ENCODE assay signal across 16 cellular contexts in genomic region chr5:127086583-127086982, GRCh38. TPM values are rescaled to one million over a fixed set of nuclear protein-coding genes. Genes with fewer than 3 reads are reported as not detected.
DNase-seq lines count a peak whose midpoint lies in the region; ATAC-seq and TF ChIP-seq lines count a peak whose summit lies in the region.
"Had no signal": no experiment of that assay in that cellular context is flagged by ENCODE, and none has a peak within 500 bp of the region (broad histone marks: within the 10 kb centered on the region; RNA-seq: fewer than 3 reads in every experiment).

No MANE protein-coding gene starts in this region.

- intact Hi-C loops in left colon (cut with DNase I, micrococcal nuclease), result no loop called here
- intact Hi-C loops in dorsolateral prefrontal cortex (cut with DNase I), result no loop called here

- peak; percentile 70 for ATAC-seq in left colon
- no peak for ATAC-seq in GM21360 (IDR thresholded peaks at IDR 0.05; ENCODE audit: unreplicated experiment)
- ATAC-seq in HG02885 (IDR thresholded peaks at IDR 0.05; ENCODE audit: poor library complexity, unreplicated experiment), result no peak
- ATAC-seq: A549; CD8-positive, alpha-beta T cell; HCT116 had no signal

- no peaks in the 10 kb centered on the region for H3K27me3 ChIP-seq in endocrine pancreas (ENCODE audit: control insufficient read depth, insufficient read depth, low read length)
- peaks cover 0 to 52% (median 3%) of the 10 kb centered on the region in 45 donors for H3K27me3 ChIP-seq in dorsolateral prefrontal cortex
- H3K27me3 ChIP-seq: BE2C had no signal

- H3K4me3 ChIP-seq in endocrine pancreas (ENCODE audit: control insufficient read depth, insufficient read depth, low read length) (peak overlapping the region; percentile 11), dorsolateral prefrontal cortex (no peak overlapping the region)
- H3K4me3 ChIP-seq: A549 had no signal

- no peaks in the 10 kb centered on the region for H3K4me1 ChIP-seq in endocrine pancreas (ENCODE audit: control insufficient read depth, insufficient read depth, low read length)
- H3K4me1 ChIP-seq: BE2C had no signal

- H3K36me3 ChIP-seq in endocrine pancreas (ENCODE audit: control insufficient read depth, insufficient read depth, low read length), result no peaks in the 10 kb centered on the region
- H3K36me3 ChIP-seq: BE2C had no signal

- no peak overlapping the region for H3K9ac ChIP-seq in endocrine pancreas (ENCODE audit: control insufficient read depth, insufficient read depth, low read length)

- TF ChIP-seq CTCF in dorsolateral prefrontal cortex (IDR thresholded peaks at IDR 0.05 in 54 of 56, conservative IDR thresholded peaks at IDR 0.05 in 2 of 56; ENCODE audit: low read depth in 1 of 56, partially characterized antibody in 56 of 56), result no peak

- peak; percentile 42 for DNase-seq in NCI-H345 (lab: John Stamatoyannopoulos, UW)
- no peak for DNase-seq in left colon
- no peak for DNase-seq in dorsolateral prefrontal cortex
- DNase-seq in CD1c-positive myeloid dendritic cell (ENCODE audit: extremely low spot score), result no peak
- DNase-seq: BE2C; CD8-positive, alpha-beta T cell; COR-L47; DND-41; GDM1 had no signal

- no peaks in the 10 kb centered on the region for H3K9me3 ChIP-seq in endocrine pancreas (ENCODE audit: control insufficient read depth, low read length)
- H3K9me3 ChIP-seq: A549, BE2C had no signal

- H3K27ac ChIP-seq in dorsolateral prefrontal cortex, result no peak overlapping the region
- H3K27ac ChIP-seq: A549, C4-2B, HL-60 had no signal

RNA-seq across cellular contexts. Expression of gene C5orf63, which starts 13.3 kb away (rescaled TPM):
- 10 to 100 TPM; 11.0 to 15.3 TPM for total RNA-seq in left colon
- 10 to 100 TPM in 1 of 120 experiments, 1 to 10 TPM in 119; 1.0 to 11.3 (median 4.5) TPM for total RNA-seq in dorsolateral prefrontal cortex

RNA-seq across cellular contexts. Expression of gene MARCHF3, which starts 56.2 kb away (rescaled TPM):
- total RNA-seq in left colon (10 to 100 TPM; 40.3 to 57.7 TPM), dorsolateral prefrontal cortex (10 to 100 TPM in 31 of 120 experiments, 1 to 10 TPM in 89; 1.6 to 35.9 (median 7.6) TPM)
